ENCODE assay signal across 8 cellular contexts in genomic region chr11:64028398-64029115, GRCh38. TPM values are rescaled to one million over a fixed set of nuclear protein-coding genes. Genes with fewer than 3 reads are reported as not detected.
DNase-seq lines count a peak whose midpoint lies in the region; ATAC-seq, FAIRE-seq and TF ChIP-seq lines count a peak whose summit lies in the region.

No MANE protein-coding gene starts in this region.

- peak; percentile 55 to 89 for DNase-seq in cardiac muscle cell (ENCODE audit: low read depth in 1 of 2, low spot score in 1 of 2)
- DNase-seq in Right ventricle myocardium inferior (ENCODE audit: missing footprints): no peak
- DNase-seq in NCI-H526 (lab: John Stamatoyannopoulos, UW): peak; percentile 63 to 91
- DNase-seq in H1 (ENCODE audit: low read depth in 1 of 2, low spot score in 2 of 2): peak; percentile 68 to 87
- peak; percentile 69 for DNase-seq in testis
- no peak for DNase-seq in SW480 (ENCODE audit: low spot score)
- no peak for DNase-seq in activated CD4-positive, CD25-positive, alpha-beta regulatory T cell treated with anti-CD3 and anti-CD28 coated beads, Interleukin-2, amount 50 U/mL, for 72 hours
- no peak for DNase-seq in activated CD8-positive, alpha-beta memory T cell treated with anti-CD3 and anti-CD28 coated beads, Interleukin-2, amount 50 U/mL, for 4 hours

- H3K27me3 ChIP-seq in cardiac muscle cell (peaks cover 11% of the 10 kb centered on the region), H1 (replicated peaks in 1 of 4; ENCODE audit: control insufficient read depth in 3 of 4, extremely low read depth in 1 of 4, insufficient read depth in 3 of 4, low read length in 3 of 4) (peaks cover 11 to 47% (median 39%) of the 10 kb centered on the region in 4 experiments), testis (no peaks in the 10 kb centered on the region)

- WGBS in H1 (ENCODE audit: extremely low coverage in 1 of 2, insufficient coverage in 1 of 2, insufficient read length in 1 of 2, insufficient replicate concordance in 2 of 2, low coverage in 1 of 2, low lambda C conversion rate in 2 of 2, missing lambda C conversion rate in 1 of 2), 2 experiments: 45% methylated on average over 6 of the region's 22 CpGs; no CpG with 5 or more reads in 1 of the 2 experiments
- 7 to 16% methylated on average over 14 to 22 of the region's 22 CpGs for WGBS in testis, 2 donors

- no peak overlapping the region for H3K27ac ChIP-seq in cardiac muscle cell
- H3K27ac ChIP-seq in H1 (ENCODE audit: low read depth, low read length): 0 out of 2 replicates have a peak overlapping the region, but pooled peaks have one; percentile 36
- H3K27ac ChIP-seq in testis: no peak overlapping the region

- no peak for TF ChIP-seq POLR2A in H1 (IDR thresholded peaks at IDR 0.05; ENCODE audit: control extremely low read depth in 1 of 2, low read depth in 2 of 2, low read length in 2 of 2)
- TF ChIP-seq POLR2A in testis (IDR thresholded peaks at IDR 0.05): no peak

- H4K8ac ChIP-seq in H1 (ENCODE audit: extremely low read depth, insufficient read depth, low read length): peak overlapping the region; percentile 47; the same call in 1 of the 2 replicates

- CTCF ChIA-PET in H1 (lab: Charles Lee; ENCODE audit: partially characterized antibody): interaction anchor here (0.6 to 21.2 kb wide), 13 partner anchors 9 to 118 kb away, joined by 3 to 291 read pairs (median 4); no protein-coding TSS in a partner anchor

- peaks cover 0 to 3% of the 10 kb centered on the region in 2 experiments for H4K20me1 ChIP-seq in H1 (replicated peaks in 1 of 2; ENCODE audit: control insufficient read depth in 1 of 2, insufficient read depth in 2 of 2, low read length in 2 of 2)

- ATAC-seq in Right ventricle myocardium inferior: no peak

- H2BK12ac ChIP-seq in H1 (ENCODE audit: low read depth, low read length): peak overlapping the region; percentile 77; the same call in 1 of the 2 replicates

- peak overlapping the region; percentile 74 for H4K5ac ChIP-seq in H1 (ENCODE audit: insufficient read length, low read depth, low read length)

- intact Hi-C loops in Right ventricle myocardium inferior (cut with DNase I): no loop called here
- intact Hi-C loops in testis (cut with DNase I; ENCODE audit: low total_unique reads): no loop called here

- no peak overlapping the region for H2BK120ac ChIP-seq in H1 (replicated peaks; ENCODE audit: low read depth, low read length)

- no peaks in the 10 kb centered on the region for H3K79me2 ChIP-seq in H1 (ENCODE audit: control insufficient read depth in 1 of 2, insufficient read depth in 2 of 2, low read length in 2 of 2)

- H3K18ac ChIP-seq in H1 (ENCODE audit: extremely low read depth, low read length): peak overlapping the region; percentile 76

- no peak overlapping the region for H3K4me3 ChIP-seq in cardiac muscle cell
- 0 out of 8 replicates have a peak overlapping the region, but pooled peaks of 1 of the 4 experiments have one; percentile 31 for H3K4me3 ChIP-seq in H1 (ENCODE audit: extremely low read depth in 1 of 4, insufficient read depth in 2 of 4, low read depth in 3 of 4, low read length in 4 of 4)
- peak overlapping the region; percentile 7 to 15 for H3K4me3 ChIP-seq in testis

- H3K23ac ChIP-seq in H1 (ENCODE audit: insufficient read length): no peak overlapping the region

- H3K4me1 ChIP-seq in cardiac muscle cell (ENCODE audit: low read depth) (peaks cover 11% of the 10 kb centered on the region), H1 (replicated peaks in 1 of 4; ENCODE audit: control insufficient read depth in 3 of 4, insufficient read depth in 4 of 4, low read length in 3 of 4) (peaks cover 15 to 43% (median 35%) of the 10 kb centered on the region in 4 experiments), testis (no peaks in the 10 kb centered on the region)

- peak overlapping the region; percentile 94; the same call in 1 of the 2 replicates for H2BK5ac ChIP-seq in H1 (ENCODE audit: low read depth, low read length)

- no peak overlapping the region for H3K56ac ChIP-seq in H1 (replicated peaks; ENCODE audit: insufficient read length, low read depth, low read length)

- H3K36me3 ChIP-seq in cardiac muscle cell (no peaks in the 10 kb centered on the region), H1 (ENCODE audit: control insufficient read depth in 2 of 4, insufficient read depth in 4 of 4, low read length in 3 of 4) (no peaks in the 10 kb centered on the region), testis (ENCODE audit: low read depth, missing control alignments) (no peaks in the 10 kb centered on the region)

- TF ChIP-seq EP300 in H1 (IDR thresholded peaks at IDR 0.05; ENCODE audit: borderline replicate concordance in 1 of 2, low read depth in 2 of 2, low read length in 2 of 2): no peak

- peak overlapping the region; percentile 3; the same call in 1 of the 2 replicates for H2AK5ac ChIP-seq in H1 (ENCODE audit: low read depth, low read length)

- POLR2A ChIA-PET in H1 (lab: Charles Lee; ENCODE audit: partially characterized antibody): interaction anchor here (0.8 to 1.8 kb wide), 8 partner anchors 9 to 1147 kb away, joined by 3 to 6 read pairs (median 4); partner anchors contain the start of genes RCOR2 and SLC3A2

- H3K79me1 ChIP-seq in H1 (ENCODE audit: low read depth, low read length): no peaks in the 10 kb centered on the region; the same call in 1 of the 2 replicates

- peak overlapping the region; percentile 71 for H3K4ac ChIP-seq in H1 (replicated peaks; ENCODE audit: insufficient read length, low read depth, low read length)

- H3K4me2 ChIP-seq in H1 (ENCODE audit: insufficient read depth in 1 of 2, low read depth in 2 of 2, low read length in 2 of 2): peak overlapping the region; percentile 6 to 62; a peak in 3 of 4 replicates

- TF ChIP-seq CTCF in cardiac muscle cell (IDR thresholded peaks at IDR 0.05; ENCODE audit: low read depth, low read length): no peak
- TF ChIP-seq CTCF in H1 (IDR thresholded peaks at IDR 0.05; ENCODE audit: control extremely low read depth in 1 of 3, insufficient read depth in 1 of 3, low read depth in 1 of 3, low read length in 3 of 3): no peak
- TF ChIP-seq CTCF in testis (IDR thresholded peaks at IDR 0.05): no peak

- no peak overlapping the region for H2AFZ ChIP-seq in H1 (ENCODE audit: low read length)

- no peaks in the 10 kb centered on the region; the same call in 1 of the 2 replicates for H3K23me2 ChIP-seq in H1 (ENCODE audit: low read depth, low read length)

- no peak overlapping the region for H3K14ac ChIP-seq in H1 (ENCODE audit: insufficient read length)

- no peak for TF ChIP-seq RAD21 in H1 (IDR thresholded peaks at IDR 0.05 in 1 of 2, conservative IDR thresholded peaks at IDR 0.05 in 1 of 2; ENCODE audit: low read depth in 2 of 2, low read length in 2 of 2)

- no peak overlapping the region; a peak in 1 of 7 replicates for H3K9ac ChIP-seq in H1 (replicated peaks in 1 of 4; ENCODE audit: extremely low read depth in 1 of 4, low read depth in 3 of 4, low read length in 3 of 4)

- 0 out of 2 replicates have a peak overlapping the region, but pooled peaks have one; percentile 72 for H2BK20ac ChIP-seq in H1 (ENCODE audit: low read length)

- peak; percentile 24 for FAIRE-seq in H1 (lab: Jason Lieb, UNC)

- H3K9me3 ChIP-seq in cardiac muscle cell (ENCODE audit: low read depth) (no peaks in the 10 kb centered on the region), H1 (ENCODE audit: insufficient read depth in 2 of 2, low read depth in 1 of 2, low read length in 1 of 2) (no peaks in the 10 kb centered on the region), testis (no peaks in the 10 kb centered on the region)

- H4K91ac ChIP-seq in H1 (replicated peaks; ENCODE audit: insufficient read length, low read length): peak overlapping the region; percentile 80

- H2BK15ac ChIP-seq in H1 (ENCODE audit: low read length): 0 out of 2 replicates have a peak overlapping the region, but pooled peaks have one; percentile 46

RNA-seq across cellular contexts. Expression of gene FLRT1, which starts 7.2 kb away (rescaled TPM):
- 0.53 and 0.69 TPM in 2 replicates for total RNA-seq in cardiac muscle cell
- polyA plus RNA-seq in cardiac muscle cell: 0.92 and 2.9 TPM in 2 replicates
- total RNA-seq in Right ventricle myocardium inferior: 0.57 TPM
- total RNA-seq in H1 (2021; fragmentation: NEBNext Ultra II Directional; extraction: Animal tissue kit (Norgen Biotek cat#: 25700)): 0.28 and 0.42 TPM in 2 replicates
- polyA plus RNA-seq in H1 (2011; rRNA removed): 0.14 and 0.20 TPM in 2 replicates
- polyA plus RNA-seq in H1 (2011; cell fraction: cytosol; rRNA removed): 0.10 TPM
- 0.19 TPM for polyA plus RNA-seq in H1 (2011; cell fraction: nucleus; rRNA removed)
- polyA plus RNA-seq in H1 (2012, experiment 1 of 2): 0.30 to 0.89 TPM (median 0.74 TPM) in 4 replicates
- polyA plus RNA-seq in H1 (2012, experiment 2 of 2): 0.17 TPM
- 0.61 TPM for polyA plus RNA-seq in H1 (2013, experiment 1 of 2)
- polyA plus RNA-seq in H1 (2013, experiment 2 of 2): 0.59 TPM
- polyA minus RNA-seq in H1 (2011; rRNA and poly(A)+ RNA removed): 0.16 and 0.20 TPM in 2 replicates
- polyA minus RNA-seq in H1 (2011; cell fraction: cytosol; rRNA and poly(A)+ RNA removed): 0.29 TPM
- polyA minus RNA-seq in H1 (2011; cell fraction: nucleus; rRNA and poly(A)+ RNA removed): not detected
- total RNA-seq in testis: under 1 TPM; 0.74 to 0.79 TPM
- polyA plus RNA-seq in testis (ENCODE audit: insufficient read depth, low read depth, low replicate concordance): 0.67 TPM

RNA-seq across cellular contexts. Expression of gene OTUB1, which starts 42.3 kb away (rescaled TPM):
- total RNA-seq in cardiac muscle cell: 119 and 183 TPM in 2 replicates
- 226 and 269 TPM in 2 replicates for polyA plus RNA-seq in cardiac muscle cell
- total RNA-seq in Right ventricle myocardium inferior: 55.6 TPM
- total RNA-seq in H1 (2021; fragmentation: NEBNext Ultra II Directional; extraction: Animal tissue kit (Norgen Biotek cat#: 25700)): 110 and 112 TPM in 2 replicates
- 274 and 348 TPM in 2 replicates for polyA plus RNA-seq in H1 (2011; rRNA removed)
- 214 TPM for polyA plus RNA-seq in H1 (2011; cell fraction: cytosol; rRNA removed)
- 408 TPM for polyA plus RNA-seq in H1 (2011; cell fraction: nucleus; rRNA removed)
- 116 to 162 TPM (median 150 TPM) in 4 replicates for polyA plus RNA-seq in H1 (2012, experiment 1 of 2)
- polyA plus RNA-seq in H1 (2012, experiment 2 of 2): 177 TPM
- 88.3 TPM for polyA plus RNA-seq in H1 (2013, experiment 1 of 2)
- polyA plus RNA-seq in H1 (2013, experiment 2 of 2): 81.7 TPM
- 105 and 113 TPM in 2 replicates for polyA minus RNA-seq in H1 (2011; rRNA and poly(A)+ RNA removed)
- polyA minus RNA-seq in H1 (2011; cell fraction: cytosol; rRNA and poly(A)+ RNA removed): 71.3 TPM
- polyA minus RNA-seq in H1 (2011; cell fraction: nucleus; rRNA and poly(A)+ RNA removed): 57.0 TPM
- total RNA-seq in testis: 100 to 1,000 TPM; 121 to 145 TPM
- 115 TPM for polyA plus RNA-seq in testis (ENCODE audit: insufficient read depth, low read depth, low replicate concordance)

RNA-seq across cellular contexts. Expression of gene COX8A, which starts 54.1 kb away (rescaled TPM):
- total RNA-seq in cardiac muscle cell (712 and 1,446 TPM in 2 replicates), Right ventricle myocardium inferior (1,159 TPM), testis (100 to 1,000 TPM; 438 to 536 TPM)
- polyA plus RNA-seq in cardiac muscle cell (789 and 1,014 TPM in 2 replicates), H1 (2011; rRNA removed) (1,720 and 2,058 TPM in 2 replicates), testis (ENCODE audit: insufficient read depth, low read depth, low replicate concordance) (212 TPM)
- total RNA-seq in H1 (2021; fragmentation: NEBNext Ultra II Directional; extraction: Animal tissue kit (Norgen Biotek cat#: 25700)): 365 and 413 TPM in 2 replicates
- polyA plus RNA-seq in H1 (2011; cell fraction: cytosol; rRNA removed): 801 TPM
- polyA plus RNA-seq in H1 (2011; cell fraction: nucleus; rRNA removed): 895 TPM
- 439 to 800 TPM (median 741 TPM) in 4 replicates for polyA plus RNA-seq in H1 (2012, experiment 1 of 2)
- 1,693 TPM for polyA plus RNA-seq in H1 (2012, experiment 2 of 2)
- polyA plus RNA-seq in H1 (2013, experiment 1 of 2): 891 TPM
- 816 TPM for polyA plus RNA-seq in H1 (2013, experiment 2 of 2)
- 145 and 160 TPM in 2 replicates for polyA minus RNA-seq in H1 (2011; rRNA and poly(A)+ RNA removed)
- 241 TPM for polyA minus RNA-seq in H1 (2011; cell fraction: cytosol; rRNA and poly(A)+ RNA removed)
- 152 TPM for polyA minus RNA-seq in H1 (2011; cell fraction: nucleus; rRNA and poly(A)+ RNA removed)

Comparison
In these comparisons a context has a peak if more than half of its experiments do, and no peak if none do; other contexts are left out.
1. DNase-seq: peak in cardiac muscle cell (2 of 2), NCI-H526 (2 of 2), H1 (2 of 2) and testis (single experiment); none in Right ventricle myocardium inferior (single experiment), SW480 (single experiment), activated CD4-positive, CD25-positive, alpha-beta regulatory T cell treated with anti-CD3 and anti-CD28 coated beads, Interleukin-2, amount 50 U/mL, for 72 hours (single experiment) and activated CD8-positive, alpha-beta memory T cell treated with anti-CD3 and anti-CD28 coated beads, Interleukin-2, amount 50 U/mL, for 4 hours (single experiment).